ENCODE assay signal across 18 cellular contexts in genomic region chr3:32200490-32200889, GRCh38. TPM values are rescaled to one million over a fixed set of nuclear protein-coding genes. Genes with fewer than 3 reads are reported as not detected.
DNase-seq lines count a peak whose midpoint lies in the region; ATAC-seq and TF ChIP-seq lines count a peak whose summit lies in the region.
"Had no signal": no experiment of that assay in that cellular context is flagged by ENCODE, and none has a peak within 500 bp of the region (broad histone marks: within the 10 kb centered on the region; RNA-seq: fewer than 3 reads in every experiment).

No MANE protein-coding gene starts in this region.

- H3K9me3 ChIP-seq in body of pancreas (no peaks in the 10 kb centered on the region), tibial nerve (no peaks in the 10 kb centered on the region)
- H3K9me3 ChIP-seq: prostate gland had no signal

- H3K36me3 ChIP-seq in body of pancreas (replicated peaks in 1 of 2; ENCODE audit: insufficient read depth in 1 of 2, low read depth in 2 of 2) (no peaks in the 10 kb centered on the region), tibial nerve (no peaks in the 10 kb centered on the region)
- H3K36me3 ChIP-seq: BLaER1 treated with 17β-estradiol and CSF1 and Interleukin-3, amounts not matched to agents 10 nM and 100 nM; prostate gland had no signal

- ATAC-seq in body of pancreas = peak; percentile 49
- ATAC-seq: esophagus mucosa; naive thymus-derived CD4-positive, alpha-beta T cell had no signal

- intact Hi-C loops in body of pancreas (cut with DNase I) = no loop called here

- H3K27ac ChIP-seq in body of pancreas (no peak overlapping the region), tibial nerve (peak overlapping the region in 3 of 4 donors; percentile 19 to 42 (median 26))
- H3K27ac ChIP-seq: BLaER1 treated with 17β-estradiol and CSF1 and Interleukin-3, amounts not matched to agents 10 nM and 100 nM; prostate gland had no signal

- WGBS in body of pancreas, 2 donors = 81 to 85% methylated on average over 7 of the region's 7 CpGs
- WGBS in tibial nerve, 2 donors = 51 to 62% methylated on average over 7 of the region's 7 CpGs

- no peak for TF ChIP-seq POLR2A in body of pancreas (IDR thresholded peaks at IDR 0.05)
- no peak for TF ChIP-seq POLR2A in tibial nerve (IDR thresholded peaks at IDR 0.05)

- no peak overlapping the region for H3K4me3 ChIP-seq in body of pancreas
- H3K4me3 ChIP-seq in tibial nerve = no peak overlapping the region
- H3K4me3 ChIP-seq: BLaER1 treated with 17β-estradiol and CSF1 and Interleukin-3, amounts not matched to agents 10 nM and 100 nM; dorsolateral prefrontal cortex; prostate gland had no signal

- H3K27me3 ChIP-seq in body of pancreas = no peaks in the 10 kb centered on the region
- H3K27me3 ChIP-seq in tibial nerve = no peaks in the 10 kb centered on the region
- H3K27me3 ChIP-seq: BLaER1 treated with 17β-estradiol and CSF1 and Interleukin-3, amounts not matched to agents 10 nM and 100 nM had no signal

- TF ChIP-seq EP300 in tibial nerve (IDR thresholded peaks at IDR 0.05) = peak in 1 of 2 donors; percentile 61

- peak in 3 of 4 donors; percentile 35 to 58 (median 35) for DNase-seq in body of pancreas
- DNase-seq in fibroblast of the conjunctiva (ENCODE audit: low read depth) = peak; percentile 47
- DNase-seq in lung microvascular endothelial cell (ENCODE audit: low read depth in 2 of 2) = peak; percentile 71 to 97
- peak; percentile 56 to 85 for DNase-seq in tibial nerve (ENCODE audit: low spot score in 2 of 2)
- DNase-seq in activated CD4-positive, alpha-beta T cell treated with anti-CD3 and anti-CD28 coated beads, Interleukin-2, amount 50 U/mL, for 4 hours = no peak
- DNase-seq in GM10266 (ENCODE audit: extremely low spot score) = no peak
- DNase-seq in KG1 (lab: John Stamatoyannopoulos, UW) = no peak
- DNase-seq: activated naive CD4-positive, alpha-beta T cell; HCEC 1CT; MM.1S; naive thymus-derived CD4-positive, alpha-beta T cell; NCI-H2029; NCI-H524 treated with DMSO at 0.1 percent for 48 hours; T1000 had no signal

- TF ChIP-seq CTCF in body of pancreas (IDR thresholded peaks at IDR 0.05) (no peak), tibial nerve (IDR thresholded peaks at IDR 0.05) (no peak), GM10266 (IDR thresholded peaks at IDR 0.05; ENCODE audit: control insufficient read depth, insufficient read depth, low read depth, missing control alignments) (no peak)

- peaks cover 9% of the 10 kb centered on the region for H3K4me1 ChIP-seq in body of pancreas
- H3K4me1 ChIP-seq in tibial nerve = peaks cover 0 to 27% (median 0%) of the 10 kb centered on the region in 4 donors
- H3K4me1 ChIP-seq: prostate gland had no signal

RNA-seq across cellular contexts. Expression of gene CMTM8, which starts 38.0 kb away (rescaled TPM):
- total RNA-seq in body of pancreas (10 to 100 TPM; 22.7 to 31.4 TPM), lung microvascular endothelial cell (1.6 and 2.2 TPM in 2 replicates), tibial nerve (1 to 10 TPM; 2.9 to 8.4 (median 7.3) TPM)

Comparison
In these comparisons a context has a peak if more than half of its experiments do, and no peak if none do; other contexts are left out.
1. DNase-seq: peak in body of pancreas (3 of 4), fibroblast of the conjunctiva (single experiment), lung microvascular endothelial cell (2 of 2) and tibial nerve (2 of 2); none in activated CD4-positive, alpha-beta T cell treated with anti-CD3 and anti-CD28 coated beads, Interleukin-2, amount 50 U/mL, for 4 hours (0 of 2), GM10266 (single experiment) and KG1 (single experiment).
2. H3K27ac ChIP-seq: peak in tibial nerve (3 of 4); none in body of pancreas (0 of 4).